Comparison of ENCODE assay signal across 1 cellular context in genomic region chr1:205294914-205295310, GRCh38.
TF ChIP-seq lines count a peak whose summit lies in the region.

No MANE protein-coding gene starts in this region.

TF ChIP-seq in HCT116, 20 proteins besides CTCF, POLR2A, EP300 and RAD21:
- no peak for TF ChIP-seq TCF7L2 (IDR thresholded peaks at IDR 0.05; ENCODE audit: borderline replicate concordance, extremely low read depth, insufficient read depth, insufficient read length)
- no peak for TF ChIP-seq CBX3 (IDR thresholded peaks at IDR 0.05; ENCODE audit: low read depth)
- no peak for TF ChIP-seq ZFX (IDR thresholded peaks at IDR 0.05)
- no peak for TF ChIP-seq SRF (IDR thresholded peaks at IDR 0.05; ENCODE audit: low read depth)
- no peak for TF ChIP-seq MAX (IDR thresholded peaks at IDR 0.05)
- TF ChIP-seq CEBPB (IDR thresholded peaks at IDR 0.05; ENCODE audit: low read depth) = no peak
- TF ChIP-seq REST (IDR thresholded peaks at IDR 0.05; ENCODE audit: low read depth) = no peak
- no peak for TF ChIP-seq JUND (IDR thresholded peaks at IDR 0.05)
- no peak for TF ChIP-seq ELF1 (IDR thresholded peaks at IDR 0.05; ENCODE audit: borderline replicate concordance, low read depth)
- no peak for TF ChIP-seq ZNF274 (IDR thresholded peaks at IDR 0.05; ENCODE audit: low read depth, low read length)
- TF ChIP-seq EZH2 (IDR thresholded peaks at IDR 0.05) = no peak
- TF ChIP-seq ZBTB33 (IDR thresholded peaks at IDR 0.05; ENCODE audit: extremely low read depth, insufficient replicate concordance, low read length) = no peak
- no peak for TF ChIP-seq SIN3A (IDR thresholded peaks at IDR 0.05; ENCODE audit: low read depth)
- TF ChIP-seq EZH2phosphoT487 (IDR thresholded peaks at IDR 0.05; ENCODE audit: borderline replicate concordance) = no peak
- TF ChIP-seq YY1 (IDR thresholded peaks at IDR 0.05; ENCODE audit: extremely low read depth, insufficient replicate concordance, low read depth, low read length) = no peak
- TF ChIP-seq SP1 (IDR thresholded peaks at IDR 0.05; ENCODE audit: low read depth) = no peak
- TF ChIP-seq ATF3 (IDR thresholded peaks at IDR 0.05) = no peak
- TF ChIP-seq FOSL1 (IDR thresholded peaks at IDR 0.05; ENCODE audit: low read depth) = no peak
